1 cellular context compared by ENCODE assay signal in the genomic region with DNA sequence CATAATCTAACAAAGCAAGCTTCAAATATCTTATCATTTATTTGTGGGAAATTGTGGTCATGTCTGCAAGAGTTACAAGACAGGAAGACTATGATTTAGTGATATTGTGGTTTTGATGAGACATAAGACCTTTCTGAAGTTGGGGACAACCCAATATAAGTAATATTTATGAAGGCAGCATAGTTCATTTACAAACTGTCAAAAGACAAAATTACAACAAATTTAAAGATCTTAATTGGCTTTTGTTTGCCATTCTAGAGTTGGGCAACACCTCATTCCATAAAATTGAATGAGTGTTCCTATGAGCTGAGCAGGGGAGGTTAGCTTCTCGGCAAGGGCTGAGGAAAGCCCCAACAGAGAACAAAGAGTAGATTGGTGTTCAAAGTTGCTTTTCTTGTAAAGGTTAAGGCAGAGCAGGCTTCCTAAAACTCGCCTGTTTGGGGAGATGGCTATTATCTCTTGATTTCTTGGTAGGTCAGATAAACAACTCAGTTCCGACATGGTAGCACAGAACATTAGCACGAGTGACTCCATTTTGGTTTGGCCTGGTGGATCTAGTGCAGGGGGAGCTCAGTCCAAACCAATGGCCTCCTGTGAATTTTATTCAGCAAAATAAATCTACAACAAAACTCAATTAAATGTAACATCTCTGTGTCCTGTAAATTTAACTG.
TF ChIP-seq lines count a peak whose summit lies in the region.

No MANE protein-coding gene starts in this region.

TF ChIP-seq in IMR-90, 13 proteins besides CTCF, POLR2A, EP300 and RAD21 (continued from another document):
- TF ChIP-seq CEBPB (IDR thresholded peaks at IDR 0.05; ENCODE audit: low read depth, low read length): 0 out of 2 replicates have a peak, but pooled peaks have one; percentile 16
